Comparison of ENCODE assay signal across 9 cellular contexts in the genomic region with DNA sequence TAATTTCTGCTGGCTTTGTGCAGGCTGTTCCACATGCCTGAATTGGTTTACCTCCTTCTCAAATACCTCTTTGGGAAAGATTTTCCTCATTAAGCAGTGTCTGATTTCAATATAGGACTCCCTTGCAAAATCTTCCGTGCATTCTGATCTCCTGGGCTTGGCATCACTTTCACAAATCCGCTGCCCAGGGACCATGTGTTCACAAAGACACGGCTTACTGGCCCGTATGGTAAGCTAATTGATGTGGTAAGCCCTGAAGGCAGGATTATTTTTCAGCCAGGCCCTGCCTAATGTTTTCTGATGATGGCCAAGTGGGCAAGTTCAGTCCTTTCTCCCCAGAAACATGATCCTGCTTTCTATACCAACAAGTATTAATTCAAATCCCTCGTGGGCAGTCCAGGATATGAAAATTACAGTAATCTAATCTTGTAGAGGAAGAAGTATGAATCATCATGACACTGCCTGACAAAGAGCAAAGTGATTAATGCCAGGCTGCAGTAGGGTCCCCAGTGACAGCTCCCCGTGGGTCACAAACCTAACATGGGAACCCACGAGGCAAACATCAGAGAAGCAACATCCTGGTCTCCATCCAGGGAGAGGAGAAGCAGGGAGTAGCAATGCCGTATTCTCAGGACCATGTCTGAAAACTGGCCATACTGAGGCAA. TPM values are rescaled to one million over a fixed set of nuclear protein-coding genes. Genes with fewer than 3 reads are reported as not detected.
A peak's percentile ranks its signal among the peaks of the same experiment; 100 is the strongest.
DNase-seq lines count a peak whose midpoint lies in the region; ATAC-seq lines count a peak whose summit lies in the region.
"Had no signal": no experiment of that assay in that cellular context is flagged by ENCODE, and none has a peak within 500 bp of the region (broad histone marks: within the 10 kb centered on the region; RNA-seq: fewer than 3 reads in every experiment).

No MANE protein-coding gene starts in this region.

- DNase-seq in NCI-H1105 treated with DMSO at 0.1 percent for 48 hours (lab: John Stamatoyannopoulos, UW) (peak; percentile 37), NCI-H1105 (lab: John Stamatoyannopoulos, UW) (no peak), RKO (ENCODE audit: low spot score) (peak; percentile 57), SKM-1 treated with dmso at 0.1 percent for 144 hours (lab: John Stamatoyannopoulos, UW; ENCODE audit: unreplicated experiment) (no peak)
- DNase-seq: naive B cell had no signal

- H3K9me3 ChIP-seq in skeletal muscle satellite cell (replicated peaks; ENCODE audit: low read length), result no peaks in the 10 kb centered on the region

- H3K9ac ChIP-seq in skeletal muscle satellite cell (ENCODE audit: low read depth, low read length), result peak overlapping the region; percentile 40

- ATAC-seq in esophagus mucosa, result peak; percentile 68
- no peak for ATAC-seq in GM18868 (IDR thresholded peaks at IDR 0.05; ENCODE audit: unreplicated experiment)
- ATAC-seq in HG03175 (IDR thresholded peaks at IDR 0.05; ENCODE audit: unreplicated experiment), result no peak

- H3K4me1 ChIP-seq in skeletal muscle satellite cell (ENCODE audit: control insufficient read depth, insufficient read depth, low read length), result peaks cover 71% of the 10 kb centered on the region

- no peaks in the 10 kb centered on the region for H3K36me3 ChIP-seq in skeletal muscle satellite cell (ENCODE audit: insufficient read depth, low read length)

- H3K4me2 ChIP-seq in skeletal muscle satellite cell (ENCODE audit: low read length), result peak overlapping the region; percentile 69

- H3K4me3 ChIP-seq in skeletal muscle satellite cell (ENCODE audit: low read length), result peak overlapping the region; percentile 19

- no peaks in the 10 kb centered on the region for H3K27me3 ChIP-seq in skeletal muscle satellite cell (ENCODE audit: control insufficient read depth, insufficient read depth, low read length)

RNA-seq across cellular contexts. Expression of a gene that starts 11.6 kb away (rescaled TPM):
- 79.6 TPM for total RNA-seq in esophagus mucosa
- 50.7 and 58.3 TPM in 2 replicates for total RNA-seq in skeletal muscle satellite cell (2012; rRNA removed)

Comparison
In these comparisons a context has a peak if more than half of its experiments do, and no peak if none do; other contexts are left out.
1. DNase-seq: peak in NCI-H1105 treated with DMSO at 0.1 percent for 48 hours (single experiment) and RKO (single experiment); none in NCI-H1105 (single experiment) and SKM-1 treated with dmso at 0.1 percent for 144 hours (single experiment).